ENCODE assay signal across 16 cellular contexts in the genomic region with DNA sequence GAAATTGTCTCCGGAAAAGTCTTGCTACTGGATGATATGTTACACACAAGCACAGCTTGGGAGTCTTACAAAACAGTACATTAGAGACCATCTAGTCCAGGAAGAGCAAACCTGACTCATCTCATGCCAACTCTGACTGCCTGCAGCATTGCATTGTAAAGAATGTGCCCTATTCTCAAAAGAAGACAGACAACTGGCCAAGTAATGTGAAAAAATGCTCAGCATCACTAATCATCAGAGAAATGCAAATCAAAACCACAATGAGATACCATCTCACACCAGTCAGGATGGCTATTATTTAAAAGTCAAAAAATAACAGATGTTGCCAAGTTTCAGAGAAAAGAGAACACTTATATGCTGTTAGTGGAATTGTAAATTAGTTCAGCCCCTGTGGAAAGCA. TPM values are rescaled to one million over a fixed set of nuclear protein-coding genes. Genes with fewer than 3 reads are reported as not detected.
DNase-seq lines count a peak whose midpoint lies in the region; TF ChIP-seq lines count a peak whose summit lies in the region.
"Had no signal": no experiment of that assay in that cellular context is flagged by ENCODE, and none has a peak within 500 bp of the region (broad histone marks: within the 10 kb centered on the region; RNA-seq: fewer than 3 reads in every experiment).

No MANE protein-coding gene starts in this region.

- H3K27ac ChIP-seq in Karpas-422 (ENCODE audit: low read length): no peak overlapping the region
- H3K27ac ChIP-seq: coronary artery, gastrocnemius medialis, tibial artery had no signal

- H3K9me3 ChIP-seq in Karpas-422 (ENCODE audit: low read length): no peaks in the 10 kb centered on the region
- H3K9me3 ChIP-seq: BE2C, gastrocnemius medialis, MG63, tibial artery had no signal

- no peak overlapping the region for H2AFZ ChIP-seq in Karpas-422 (ENCODE audit: low read length)

- H3K9ac ChIP-seq in Karpas-422 (ENCODE audit: low read length): no peak overlapping the region

- TF ChIP-seq CTCF in astrocyte of the spinal cord (IDR thresholded peaks at IDR 0.05; ENCODE audit: low read depth, low read length) (no peak), kidney epithelial cell (IDR thresholded peaks at IDR 0.05; ENCODE audit: insufficient read depth, low read length, poor library complexity, severe bottlenecking) (no peak)

- no peaks in the 10 kb centered on the region for H3K9me2 ChIP-seq in Karpas-422 (replicated peaks; ENCODE audit: insufficient read depth, low read length)

- no peaks in the 10 kb centered on the region for H3K79me2 ChIP-seq in Karpas-422 (ENCODE audit: low read length)

- no peak overlapping the region for H3K4me2 ChIP-seq in Karpas-422 (ENCODE audit: low read depth, low read length, poor library complexity, severe bottlenecking)

- DNase-seq in AG20443 (ENCODE audit: low spot score) (peak; percentile 50), LHCN-M2 (ENCODE audit: low read depth) (peak; percentile 92), astrocyte of the spinal cord (ENCODE audit: low read depth, low spot score) (peak; percentile 65), kidney epithelial cell (ENCODE audit: low read depth) (peak; percentile 65), NCI-H2227 (lab: John Stamatoyannopoulos, UW; ENCODE audit: unreplicated experiment) (no peak), Karpas-422 (no peak), occipital lobe (lab: John Stamatoyannopoulos, UW) (no peak)
- DNase-seq in stimulated activated naive CD4-positive, alpha-beta T cell (lab: John Stamatoyannopoulos, UW): no peak
- DNase-seq: activated B cell treated with CpG ODN at 0.5 μM for 24 hours; activated naive CD8-positive, alpha-beta T cell treated with anti-CD3 and anti-CD28 coated beads for 36 hours; BE2C; gastrocnemius medialis; MG63; SW 1271; tibial artery had no signal

- in situ Hi-C loops in astrocyte of the spinal cord (cut with HindIII; ENCODE audit: low sequenced_read_pairs): no loop called here

- no peaks in the 10 kb centered on the region for H3K36me3 ChIP-seq in kidney epithelial cell (ENCODE audit: control insufficient read depth, insufficient read depth, low read length)
- no peaks in the 10 kb centered on the region for H3K36me3 ChIP-seq in Karpas-422 (ENCODE audit: insufficient read depth, low read length)
- H3K36me3 ChIP-seq: BE2C, gastrocnemius medialis, MG63, tibial artery had no signal

- no peaks in the 10 kb centered on the region for H3K27me3 ChIP-seq in kidney epithelial cell (ENCODE audit: control insufficient read depth, insufficient read depth, low read length)
- H3K27me3 ChIP-seq in Karpas-422 (ENCODE audit: low read length): no peaks in the 10 kb centered on the region
- H3K27me3 ChIP-seq: BE2C, gastrocnemius medialis, MG63 had no signal

- H3K4me1 ChIP-seq in Karpas-422 (ENCODE audit: low read length): peaks cover 3% of the 10 kb centered on the region; the same call in 1 of the 2 replicates
- H3K4me1 ChIP-seq: BE2C, gastrocnemius medialis, tibial artery had no signal

- H3K4me3 ChIP-seq in astrocyte of the spinal cord (ENCODE audit: low read depth, low read length): no peak overlapping the region
- no peak overlapping the region for H3K4me3 ChIP-seq in kidney epithelial cell (ENCODE audit: low read depth, low read length)
- no peak overlapping the region for H3K4me3 ChIP-seq in Karpas-422 (ENCODE audit: low read length)
- H3K4me3 ChIP-seq: coronary artery, gastrocnemius medialis, MG63, tibial artery had no signal

- H4K20me1 ChIP-seq in Karpas-422 (ENCODE audit: insufficient read depth, low read depth, low read length): no peaks in the 10 kb centered on the region

RNA-seq across cellular contexts. Expression of gene GORASP2, which starts 42.7 kb away (rescaled TPM):
- total RNA-seq in LHCN-M2 (2014; rRNA removed) (54.5 and 55.9 TPM in 2 replicates), kidney epithelial cell (76.3 and 78.1 TPM in 2 replicates), occipital lobe (21.5 TPM)
- polyA plus RNA-seq in LHCN-M2 (2012): 67.8 TPM
- total RNA-seq in Karpas-422 (2014; rRNA removed; shearing (Covaris generic); ENCODE audit: low replicate concordance): 24.0 and 34.3 TPM in 2 replicates

Comparison
In these comparisons a context has a peak if more than half of its experiments do, and no peak if none do; other contexts are left out.
1. DNase-seq: peak in AG20443 (single experiment), LHCN-M2 (single experiment), astrocyte of the spinal cord (single experiment) and kidney epithelial cell (single experiment); none in NCI-H2227 (single experiment), stimulated activated naive CD4-positive, alpha-beta T cell (0 of 6), Karpas-422 (single experiment) and occipital lobe (single experiment).